2 cellular contexts compared by ENCODE assay signal in genomic region chr14:23551266-23552028, GRCh38.
TF ChIP-seq lines count a peak whose summit lies in the region.

Gene ZFHX2 (minus strand): TSS chr14:23551765. CDS start chr14:23535325, 16,440 bp downstream.

TF ChIP-seq in HEK293, 187 proteins besides CTCF, POLR2A, EP300 and RAD21 (continues in another document):
- TF ChIP-seq ZNF692 (tag by site-specific recombination; IDR thresholded peaks at IDR 0.05) (peak; percentile 39), ZNF10 (tag by site-specific recombination; IDR thresholded peaks at IDR 0.05) (peak; percentile 94), ZNF169 (tag by site-specific recombination; IDR thresholded peaks at IDR 0.05) (no peak), ZNF600 (tag by site-specific recombination; IDR thresholded peaks at IDR 0.05) (0 out of 2 replicates have a peak, but pooled peaks have one; percentile 11), EGR2 (tag by site-specific recombination; IDR thresholded peaks at IDR 0.05; ENCODE audit: low read depth) (peak; percentile 99), ZNF701 (tag by site-specific recombination; IDR thresholded peaks at IDR 0.05) (no peak), ZFP41 (tag by site-specific recombination; IDR thresholded peaks at IDR 0.05; ENCODE audit: borderline replicate concordance) (no peak), ZNF391 (tag by site-specific recombination; IDR thresholded peaks at IDR 0.05; ENCODE audit: borderline replicate concordance, low read depth) (0 out of 2 replicates have a peak, but pooled peaks have one; percentile 18), ZXDB (tag by site-specific recombination; IDR thresholded peaks at IDR 0.05) (peak; percentile 57), IKZF3 (tag by site-specific recombination; IDR thresholded peaks at IDR 0.05) (peak; percentile 90), SP7 (tag by site-specific recombination; IDR thresholded peaks at IDR 0.05) (peak; percentile 24; the same call in 1 of the 2 replicates), ZNF423 (tag by site-specific recombination; IDR thresholded peaks at IDR 0.05) (peak; percentile 44; the same call in 1 of the 2 replicates), ZBTB48 (tag by site-specific recombination; IDR thresholded peaks at IDR 0.05) (0 out of 2 replicates have a peak, but pooled peaks have one; percentile 44), MZF1 (tag by site-specific recombination; IDR thresholded peaks at IDR 0.05; ENCODE audit: borderline replicate concordance) (peak; percentile 28; the same call in 1 of the 2 replicates), ZNF629 (tag by site-specific recombination; IDR thresholded peaks at IDR 0.05) (peak; percentile 55; the same call in 1 of the 2 replicates), ZNF24 (tag by site-specific recombination; IDR thresholded peaks at IDR 0.05) (peak; percentile 37; the same call in 1 of the 2 replicates), ZNF335 (tag by site-specific recombination; conservative IDR thresholded peaks at IDR 0.05) (peak; percentile 88), ZNF843 (tag by site-specific recombination; IDR thresholded peaks at IDR 0.05) (0 out of 2 replicates have a peak, but pooled peaks have one; percentile 21), ZBTB26 (tag by site-specific recombination; optimal IDR thresholded peaks at IDR 0.05) (peak; percentile 47), ZFHX2 (tag by site-specific recombination; conservative IDR thresholded peaks at IDR 0.05) (peak; percentile 97), ZNF555 (tag by site-specific recombination; conservative IDR thresholded peaks at IDR 0.05) (no peak), ZNF398 (tag by site-specific recombination; IDR thresholded peaks at IDR 0.05) (peak; percentile 90), ZSCAN18 (tag by site-specific recombination; IDR thresholded peaks at IDR 0.05) (peak; percentile 38; the same call in 1 of the 2 replicates), ZIC2 (tag by site-specific recombination; IDR thresholded peaks at IDR 0.05) (peak; percentile 31; the same call in 1 of the 2 replicates), ZNF513 (tag by site-specific recombination; IDR thresholded peaks at IDR 0.05) (peak; percentile 96), ZNF610 (tag by site-specific recombination; IDR thresholded peaks at IDR 0.05; ENCODE audit: borderline replicate concordance) (no peak)

TF ChIP-seq in SK-N-SH, 30 proteins besides CTCF, POLR2A, EP300 and RAD21 (continued from another document):
- TF ChIP-seq MXI1 (IDR thresholded peaks at IDR 0.05; ENCODE audit: low read depth, low read length) = 0 out of 2 replicates have a peak, but pooled peaks have one; percentile 3
- no peak for TF ChIP-seq SIN3A (IDR thresholded peaks at IDR 0.05; ENCODE audit: borderline replicate concordance, low read depth, low read length)
- no peak for TF ChIP-seq GATA2 (CRISPR knock-in tag; IDR thresholded peaks at IDR 0.05)
- no peak for TF ChIP-seq GABPA (IDR thresholded peaks at IDR 0.05; ENCODE audit: low read depth)
- no peak for TF ChIP-seq NFIC (IDR thresholded peaks at IDR 0.05; ENCODE audit: borderline replicate concordance)
- peak; percentile 96 for TF ChIP-seq CHD2 (IDR thresholded peaks at IDR 0.05; ENCODE audit: low read length, partially characterized antibody)
- no peak; the same call in 1 of the 2 replicates for TF ChIP-seq TCF12 (IDR thresholded peaks at IDR 0.05)
- peak; percentile 67 for TF ChIP-seq NRF1 (IDR thresholded peaks at IDR 0.05; ENCODE audit: low read depth, low read length)
- TF ChIP-seq FOSL2 (IDR thresholded peaks at IDR 0.05; ENCODE audit: borderline replicate concordance, low read depth) = no peak
- TF ChIP-seq PBX3 (IDR thresholded peaks at IDR 0.05) = no peak
- peak; percentile 24; the same call in 1 of the 2 replicates for TF ChIP-seq POLR2AphosphoS5 (IDR thresholded peaks at IDR 0.05; ENCODE audit: low read depth, low read length)
- no peak for TF ChIP-seq EZH2phosphoT487 (IDR thresholded peaks at IDR 0.05; ENCODE audit: borderline replicate concordance, low read depth)
- TF ChIP-seq TAF1 (IDR thresholded peaks at IDR 0.05; ENCODE audit: borderline replicate concordance, low read depth, low read length) = no peak; the same call in 1 of the 2 replicates
